In genomic region chr4:140602714-140603113, GRCh38 we compare ENCODE assay signal across 17 cellular contexts. TPM values are rescaled to one million over a fixed set of nuclear protein-coding genes. Genes with fewer than 3 reads are reported as not detected.
A peak's percentile ranks its signal among the peaks of the same experiment; 100 is the strongest.
DNase-seq lines count a peak whose midpoint lies in the region; ATAC-seq and TF ChIP-seq lines count a peak whose summit lies in the region.
"Had no signal": no experiment of that assay in that cellular context is flagged by ENCODE, and none has a peak within 500 bp of the region (broad histone marks: within the 10 kb centered on the region; RNA-seq: fewer than 3 reads in every experiment).

No MANE protein-coding gene starts in this region.

- POLR2A ChIA-PET in WTC11 (lab: Charles Lee), result no interaction called here

- ATAC-seq in WTC11, result peak; percentile 33; the same call in 1 of the 2 replicates
- ATAC-seq: A549 had no signal

- intact Hi-C loops in left ventricle myocardium inferior (cut with micrococcal nuclease), result no loop called here
- intact Hi-C loops in lower leg skin (cut with DNase I; ENCODE audit: low total_unique reads), result loop anchor here (10.0 kb wide), 1 partner anchor 252 kb away; no protein-coding TSS in a partner anchor

- no peak overlapping the region for H3K9ac ChIP-seq in BLaER1

- no peaks in the 10 kb centered on the region for H3K27me3 Mint-ChIP-seq in WTC11 (ENCODE audit: low read depth)

- no peak for TF ChIP-seq POLR2A in lower leg skin (IDR thresholded peaks at IDR 0.05)

- CTCF ChIA-PET in WTC11 (lab: Charles Lee), result interaction anchor here (0.6 to 1.4 kb wide), 3 partner anchors 243 to 350 kb away, joined by 3 to 4 read pairs (median 4); no protein-coding TSS in a partner anchor

- H4K20me1 ChIP-seq in BLaER1, result no peaks in the 10 kb centered on the region

- H3K9me3 ChIP-seq in BLaER1 (no peaks in the 10 kb centered on the region), left ventricle myocardium inferior (replicated peaks) (no peaks in the 10 kb centered on the region)
- H3K9me3 ChIP-seq: A549, Caco-2 had no signal

- H3K36me3 Mint-ChIP-seq in WTC11, result no peaks in the 10 kb centered on the region
- H3K36me3 Mint-ChIP-seq: CD8-positive, alpha-beta memory T cell had no signal

- H3K4me3 Mint-ChIP-seq in WTC11, result no peak overlapping the region
- H3K4me3 Mint-ChIP-seq: H9, HFFc6 had no signal

- no peaks in the 10 kb centered on the region for H3K27me3 ChIP-seq in BLaER1
- no peaks in the 10 kb centered on the region for H3K27me3 ChIP-seq in left ventricle myocardium inferior (ENCODE audit: low read depth)

- H3K36me3 ChIP-seq in BLaER1 (no peaks in the 10 kb centered on the region), left ventricle myocardium inferior (no peaks in the 10 kb centered on the region)

- peaks cover 5% of the 10 kb centered on the region; the same call in 1 of the 2 replicates for H3K4me1 Mint-ChIP-seq in WTC11
- H3K4me1 Mint-ChIP-seq: CD8-positive, alpha-beta memory T cell had no signal

- WGBS in lower leg skin, 2 donors, result 87 to 95% methylated on average over 2 of the region's 2 CpGs

- H3K4me3 ChIP-seq in BLaER1 (no peak overlapping the region), left ventricle myocardium inferior (no peak overlapping the region), lower leg skin (ENCODE audit: low read depth, poor library complexity, severe bottlenecking) (no peak overlapping the region)
- H3K4me3 ChIP-seq: A549 had no signal

- no peak for TF ChIP-seq CTCF in WTC11 (IDR thresholded peaks at IDR 0.05)
- TF ChIP-seq CTCF in left ventricle myocardium inferior (IDR thresholded peaks at IDR 0.05; ENCODE audit: borderline replicate concordance), result no peak
- TF ChIP-seq CTCF in lower leg skin (IDR thresholded peaks at IDR 0.05), result no peak
- TF ChIP-seq CTCF in GM20000 (IDR thresholded peaks at IDR 0.05; ENCODE audit: extremely low read depth, missing control alignments), result no peak

- peaks cover 7% of the 10 kb centered on the region for H3K4me1 ChIP-seq in BLaER1
- H3K4me1 ChIP-seq in left ventricle myocardium inferior, result peaks cover 28% of the 10 kb centered on the region
- H3K4me1 ChIP-seq: A549 had no signal

- H3K27ac Mint-ChIP-seq in WTC11, result no peak overlapping the region
- H3K27ac Mint-ChIP-seq: CD8-positive, alpha-beta memory T cell; H9; HFFc6 had no signal

- 0 out of 2 replicates have a peak overlapping the region, but pooled peaks have one; percentile 5 for H3K4me2 ChIP-seq in BLaER1
- H3K4me2 ChIP-seq: A549 had no signal

- DNase-seq in NCI-H146 treated with DMSO at 0.1 percent for 48 hours (lab: John Stamatoyannopoulos, UW; ENCODE audit: unreplicated experiment) (peak; percentile 28), WTC11 (ENCODE audit: low spot score) (no peak), left ventricle myocardium inferior (no peak), lower leg skin (ENCODE audit: low spot score in 2 of 2) (no peak), GM20000 (ENCODE audit: low spot score) (no peak), A172 (ENCODE audit: low spot score) (no peak)
- DNase-seq in NK-92 treated with Interleukin-12 subunit alpha and Interleukin-12 subunit beta, amount 100 ng/mL, for 24 hours (lab: John Stamatoyannopoulos, UW), result no peak
- DNase-seq: Caco-2; CD8-positive, alpha-beta memory T cell; DND-41; GDM1; GOT3; H9; HFFc6 had no signal

- H3K9me3 Mint-ChIP-seq in WTC11, result no peaks in the 10 kb centered on the region
- H3K9me3 Mint-ChIP-seq: CD8-positive, alpha-beta memory T cell; H9; HFFc6 had no signal

- H3K27ac ChIP-seq in BLaER1 (no peak overlapping the region), left ventricle myocardium inferior (replicated peaks) (peak overlapping the region; percentile 76)
- H3K27ac ChIP-seq: A549, HL-60 had no signal

TF ChIP-seq in WTC11, 78 proteins besides CTCF, POLR2A, EP300 and RAD21 (continues in another document):
- no peak for TF ChIP-seq ATF1 (CRISPR knock-in tag; IDR thresholded peaks at IDR 0.05)
- no peak for TF ChIP-seq ZNF416 (CRISPR knock-in tag; IDR thresholded peaks at IDR 0.05)
- no peak for TF ChIP-seq ZNF219 (CRISPR knock-in tag; IDR thresholded peaks at IDR 0.05; ENCODE audit: borderline replicate concordance)
- TF ChIP-seq ERG (CRISPR knock-in tag; IDR thresholded peaks at IDR 0.05), result no peak
- no peak for TF ChIP-seq ZNF317 (CRISPR knock-in tag; IDR thresholded peaks at IDR 0.05; ENCODE audit: borderline replicate concordance, low read depth)
- TF ChIP-seq ATF6 (CRISPR knock-in tag; IDR thresholded peaks at IDR 0.05), result no peak
- TF ChIP-seq JUN (CRISPR knock-in tag; IDR thresholded peaks at IDR 0.05), result no peak
- TF ChIP-seq MXD4 (CRISPR knock-in tag; IDR thresholded peaks at IDR 0.05; ENCODE audit: borderline replicate concordance), result no peak
- no peak for TF ChIP-seq IRF2 (CRISPR knock-in tag; IDR thresholded peaks at IDR 0.05; ENCODE audit: borderline replicate concordance, low read depth)
- no peak for TF ChIP-seq NR1H2 (CRISPR knock-in tag; IDR thresholded peaks at IDR 0.05)
- no peak for TF ChIP-seq AR (CRISPR knock-in tag; IDR thresholded peaks at IDR 0.05)
- TF ChIP-seq GABPB1 (CRISPR knock-in tag; IDR thresholded peaks at IDR 0.05), result no peak
- TF ChIP-seq ELF4 (CRISPR knock-in tag; IDR thresholded peaks at IDR 0.05; ENCODE audit: low read depth), result no peak
- no peak for TF ChIP-seq SP1 (CRISPR knock-in tag; conservative IDR thresholded peaks at IDR 0.05)
- no peak for TF ChIP-seq NFATC4 (CRISPR knock-in tag; IDR thresholded peaks at IDR 0.05)
- no peak for TF ChIP-seq ZNF423 (CRISPR knock-in tag; IDR thresholded peaks at IDR 0.05)
- TF ChIP-seq CBFB (CRISPR knock-in tag; IDR thresholded peaks at IDR 0.05; ENCODE audit: low read depth), result no peak
- TF ChIP-seq TCF7 (CRISPR knock-in tag; IDR thresholded peaks at IDR 0.05; ENCODE audit: low read depth), result no peak

RNA-seq across cellular contexts. Expression of gene UCP1, which starts 34.0 kb away (rescaled TPM):
- total RNA-seq in WTC11 (2021), result 0.15 to 0.73 TPM (median 0.48 TPM) in 3 replicates
- total RNA-seq in left ventricle myocardium inferior, result not detected
- total RNA-seq in lower leg skin, result not detected
- not detected in 2 replicates for total RNA-seq in A172 (2014; rRNA removed; shearing (Covaris generic))
- total RNA-seq: CD8-positive, alpha-beta memory T cell; H9; HFFc6 had no signal
